14 cellular contexts compared by ENCODE assay signal in genomic region chr22:46754826-46755225, GRCh38. TPM values are rescaled to one million over a fixed set of nuclear protein-coding genes. Genes with fewer than 3 reads are reported as not detected.
A peak's percentile ranks its signal among the peaks of the same experiment; 100 is the strongest.
DNase-seq lines count a peak whose midpoint lies in the region; ATAC-seq, FAIRE-seq and TF ChIP-seq lines count a peak whose summit lies in the region.
"Had no signal": no experiment of that assay in that cellular context is flagged by ENCODE, and none has a peak within 500 bp of the region (broad histone marks: within the 10 kb centered on the region; RNA-seq: fewer than 3 reads in every experiment).

No MANE protein-coding gene starts in this region.

- ATAC-seq in body of pancreas (no peak), HepG2 (no peak), HG02840 (IDR thresholded peaks at IDR 0.05; ENCODE audit: low FRiP score, unreplicated experiment) (no peak)
- ATAC-seq in CD8-positive, alpha-beta T cell, result no peak

- peak overlapping the region; percentile 63; the same call in 1 of the 2 replicates for H3K9ac ChIP-seq in HepG2 (ENCODE audit: insufficient read depth, low read depth, low read length)

- H3K4me3 ChIP-seq in CD8-positive, alpha-beta memory T cell (ENCODE audit: low read length), result no peak overlapping the region
- H3K4me3 ChIP-seq in body of pancreas (no peak overlapping the region), HepG2 (replicated peaks in 1 of 3; ENCODE audit: insufficient read depth in 1 of 3, low read depth in 2 of 3, low read length in 3 of 3) (peak overlapping the region in 1 of 3 experiments; percentile 51; a peak in 1 of 6 replicates), spleen (peak overlapping the region in 1 of 8 donors; percentile 53)
- no peak overlapping the region for H3K4me3 ChIP-seq in CD8-positive, alpha-beta T cell (ENCODE audit: low read depth, low read length)

- H3K36me3 Mint-ChIP-seq in CD8-positive, alpha-beta memory T cell, result peaks cover 0 to 1% (median 0%) of the 10 kb centered on the region in 3 donors
- H3K36me3 Mint-ChIP-seq in CD8-positive, alpha-beta T cell, result no peaks in the 10 kb centered on the region

- in situ Hi-C loops in HepG2 (cut with HindIII; ENCODE audit: extremely low pct_ligation_motif_present, low pct_unique_long_range_greater_than_20kb), result no loop called here

- H3K27ac Mint-ChIP-seq in CD8-positive, alpha-beta memory T cell, result peak overlapping the region in 2 of 8 donors; percentile 34 to 54
- H3K27ac Mint-ChIP-seq in CD8-positive, alpha-beta T cell, result no peak overlapping the region

- TF ChIP-seq CTCF in body of pancreas (IDR thresholded peaks at IDR 0.05), result no peak
- TF ChIP-seq CTCF in HepG2 (CRISPR knock-in tag; IDR thresholded peaks at IDR 0.05), result no peak
- TF ChIP-seq CTCF in spleen (IDR thresholded peaks at IDR 0.05 in 8 of 11, conservative IDR thresholded peaks at IDR 0.05 in 3 of 11), result no peak
- TF ChIP-seq CTCF in CD8-positive, alpha-beta T cell (IDR thresholded peaks at IDR 0.05), result no peak

- no peaks in the 10 kb centered on the region for H3K27me3 Mint-ChIP-seq in CD8-positive, alpha-beta memory T cell
- H3K27me3 Mint-ChIP-seq in CD8-positive, alpha-beta T cell (ENCODE audit: low read depth), result no peaks in the 10 kb centered on the region
- H3K27me3 Mint-ChIP-seq: activated CD4-positive, alpha-beta T cell treated with anti-CD3 and anti-CD28 coated beads, Interleukin-2, amount 10 ng/mL, durations not matched to agents 24 days and 14 days had no signal

- no peak overlapping the region for H3K4me3 Mint-ChIP-seq in CD8-positive, alpha-beta memory T cell
- no peak overlapping the region for H3K4me3 Mint-ChIP-seq in CD8-positive, alpha-beta T cell
- H3K4me3 Mint-ChIP-seq: activated CD4-positive, alpha-beta T cell treated with anti-CD3 and anti-CD28 coated beads, Interleukin-2, amount 10 ng/mL, durations not matched to agents 24 days and 14 days; activated T-cell treated with anti-CD3 and anti-CD28 coated beads, Interleukin-2, amount 50 U/mL, for 4 hours; T-helper 2 cell treated with Interferon-gamma antibody and Interleukin-4, amounts not matched to agents 5 μg/mL and 100 μg/mL, for 36 hours had no signal

- peaks cover 4% of the 10 kb centered on the region for H3K9me3 ChIP-seq in CD8-positive, alpha-beta memory T cell (ENCODE audit: low read length)
- no peaks in the 10 kb centered on the region for H3K9me3 ChIP-seq in body of pancreas
- H3K9me3 ChIP-seq in HepG2 (ENCODE audit: low read length), result peaks cover 8% of the 10 kb centered on the region
- peaks cover 0 to 15% (median 13%) of the 10 kb centered on the region in 8 donors for H3K9me3 ChIP-seq in spleen
- H3K9me3 ChIP-seq in CD8-positive, alpha-beta T cell (ENCODE audit: low read length), result no peaks in the 10 kb centered on the region

- FAIRE-seq in HepG2 (lab: Jason Lieb, UNC), result no peak

- H3K4me1 ChIP-seq in CD8-positive, alpha-beta memory T cell (ENCODE audit: insufficient read depth, low read length), result peaks cover 13% of the 10 kb centered on the region
- H3K4me1 ChIP-seq in body of pancreas (peaks cover 39% of the 10 kb centered on the region), HepG2 (ENCODE audit: insufficient read depth, low read length) (peaks cover 58% of the 10 kb centered on the region), spleen (peaks cover 25 to 80% (median 59%) of the 10 kb centered on the region in 6 donors)
- H3K4me1 ChIP-seq in CD8-positive, alpha-beta T cell (ENCODE audit: insufficient read depth, low read length), result peaks cover 10% of the 10 kb centered on the region

- peak overlapping the region; percentile 41 for H3K27ac ChIP-seq in CD8-positive, alpha-beta memory T cell (ENCODE audit: low read depth, low read length)
- H3K27ac ChIP-seq in body of pancreas (peak overlapping the region; percentile 63 to 94 (median 76)), HepG2 (ENCODE audit: extremely low read length, insufficient read depth, low read length) (peak overlapping the region; percentile 78), spleen (peak overlapping the region in 7 of 8 donors; percentile 84 to 95 (median 92))
- no peak overlapping the region for H3K27ac ChIP-seq in CD8-positive, alpha-beta T cell (ENCODE audit: low read depth, low read length)

- H3K36me3 ChIP-seq in CD8-positive, alpha-beta memory T cell (ENCODE audit: insufficient read depth, low read length), result no peaks in the 10 kb centered on the region
- no peaks in the 10 kb centered on the region for H3K36me3 ChIP-seq in body of pancreas (replicated peaks in 1 of 2; ENCODE audit: insufficient read depth in 1 of 2, low read depth in 2 of 2)
- no peaks in the 10 kb centered on the region for H3K36me3 ChIP-seq in HepG2 (replicated peaks in 1 of 2; ENCODE audit: control insufficient read depth in 1 of 2, insufficient read depth in 2 of 2, low read length in 2 of 2)
- H3K36me3 ChIP-seq in spleen, result no peaks in the 10 kb centered on the region
- no peaks in the 10 kb centered on the region for H3K36me3 ChIP-seq in CD8-positive, alpha-beta T cell (ENCODE audit: insufficient read depth, low read length)

- intact Hi-C loops in body of pancreas (cut with DNase I) (no loop called here), HepG2 (cut with micrococcal nuclease; ENCODE audit: unreplicated experiment) (loop anchor here (2.0 kb wide), 1 partner anchor 16 kb away; the partner anchor contains the start of gene CERK), spleen (cut with DNase I; ENCODE audit: low total_unique reads) (no loop called here)
- intact Hi-C loops in CD8-positive, alpha-beta T cell (cut with DNase I, micrococcal nuclease), result no loop called here

- no peak for TF ChIP-seq RAD21 in HepG2 (CRISPR knock-in tag; IDR thresholded peaks at IDR 0.05)

- no peaks in the 10 kb centered on the region for H4K20me1 ChIP-seq in HepG2 (ENCODE audit: insufficient read depth, low read length)

- H3K9me3 Mint-ChIP-seq in CD8-positive, alpha-beta memory T cell, result peaks cover 0 to 4% (median 0%) of the 10 kb centered on the region in 5 donors
- peaks cover 5% of the 10 kb centered on the region for H3K9me3 Mint-ChIP-seq in CD8-positive, alpha-beta T cell

- H3K4me2 ChIP-seq in HepG2 (ENCODE audit: low read depth, low read length), result peak overlapping the region; percentile 79

- H3K79me2 ChIP-seq in HepG2 (ENCODE audit: insufficient read depth, low read length), result no peaks in the 10 kb centered on the region

- BruUV-seq in HepG2 (replicated peaks; lab: Mats Ljungman, UMichigan), result no TSS peak

- 72 to 86% methylated on average over 6 of the region's 6 CpGs for WGBS in body of pancreas, 2 donors
- WGBS in HepG2 (ENCODE audit: low lambda C conversion rate), result 74% methylated on average over 6 of the region's 6 CpGs
- 73 to 83% (median 77%) methylated on average over 6 of the region's 6 CpGs for WGBS in spleen, 5 donors

- CTCF ChIA-PET in CD8-positive, alpha-beta memory T cell (lab: Charles Lee), result interaction anchor here (1.0 to 11.8 kb wide), 2 partner anchors 10 to 48 kb away, joined by 3 to 133 read pairs; no protein-coding TSS in a partner anchor
- CTCF ChIA-PET in HepG2 (lab: Yijun Ruan, JAX; ENCODE audit: low intra/inter-chr PET ratio, low total read pairs), result no interaction called here
- CTCF ChIA-PET in CD8-positive, alpha-beta T cell (lab: Charles Lee), result interaction anchor here (9.6 kb wide), 1 partner anchor 50 kb away, joined by 188 read pairs; no protein-coding TSS in a partner anchor

- no peak for DNase-seq in CD8-positive, alpha-beta memory T cell
- DNase-seq in body of pancreas (no peak), HepG2 (ENCODE audit: low spot score) (no peak), spleen (no peak), RKO (ENCODE audit: low spot score) (no peak), iPS-NIHi7 (ENCODE audit: extremely low spot score) (no peak)
- DNase-seq in CD8-positive, alpha-beta T cell, result no peak
- DNase-seq: effector CD4-positive, alpha-beta T cell; NCI-H1092; NCI-H446 had no signal

- TF ChIP-seq POLR2A in body of pancreas (IDR thresholded peaks at IDR 0.05) (no peak), HepG2 (IDR thresholded peaks at IDR 0.05; ENCODE audit: insufficient read depth in 1 of 2, low read depth in 2 of 2, low read length in 2 of 2) (no peak), spleen (IDR thresholded peaks at IDR 0.05) (no peak)

- no peaks in the 10 kb centered on the region for H3K27me3 ChIP-seq in CD8-positive, alpha-beta memory T cell (ENCODE audit: insufficient read depth, low read length, poor library complexity, severe bottlenecking)
- no peaks in the 10 kb centered on the region for H3K27me3 ChIP-seq in body of pancreas
- H3K27me3 ChIP-seq in HepG2 (ENCODE audit: control insufficient read depth in 1 of 2, insufficient read depth in 2 of 2, low read length in 2 of 2), result no peaks in the 10 kb centered on the region
- no peaks in the 10 kb centered on the region for H3K27me3 ChIP-seq in spleen (replicated peaks in 1 of 7)
- H3K27me3 ChIP-seq in CD8-positive, alpha-beta T cell (ENCODE audit: insufficient read depth, low read length), result no peaks in the 10 kb centered on the region

- TF ChIP-seq EP300 in HepG2 (IDR thresholded peaks at IDR 0.05; ENCODE audit: low read depth in 2 of 2, low read length in 2 of 2) (no peak), HepG2 (CRISPR knock-in tag; IDR thresholded peaks at IDR 0.05; ENCODE audit: borderline replicate concordance) (no peak)

- POLR2A ChIA-PET in CD8-positive, alpha-beta memory T cell (lab: Charles Lee), result no interaction called here
- POLR2A ChIA-PET in HepG2 (lab: Yijun Ruan, JAX), result interaction anchor here (1.2 to 3.1 kb wide), 11 partner anchors 8 to 191 kb away, joined by 3 to 42 read pairs (median 8); partner anchors contain the start of gene TBC1D22A
- POLR2A ChIA-PET in CD8-positive, alpha-beta T cell (lab: Charles Lee), result no interaction called here

- no peak overlapping the region for H2AFZ ChIP-seq in HepG2 (ENCODE audit: low read length)

- H3K4me1 Mint-ChIP-seq in CD8-positive, alpha-beta memory T cell, result peaks cover 21 to 28% (median 26%) of the 10 kb centered on the region in 3 donors
- peaks cover 27% of the 10 kb centered on the region for H3K4me1 Mint-ChIP-seq in CD8-positive, alpha-beta T cell (ENCODE audit: low read depth)

RNA-seq across cellular contexts. Expression of gene TBC1D22A, which starts 7.6 kb away (rescaled TPM):
- total RNA-seq in CD8-positive, alpha-beta memory T cell, result 10 to 100 TPM; 34.0 to 34.8 TPM
- 26.6 TPM for polyA plus RNA-seq in CD8-positive, alpha-beta memory T cell
- total RNA-seq in body of pancreas (10 to 100 TPM; 21.5 to 23.1 TPM), HepG2 (2016; rRNA removed; fragmentation: Illumina TruSeq; extraction: Trizol) (17.3 and 17.6 TPM in 2 replicates), spleen (10 to 100 TPM; 40.1 to 66.9 (median 54.8) TPM)
- 13.6 and 13.8 TPM in 2 replicates for total RNA-seq in HepG2 (2016; cell fraction: cytosol; rRNA removed; fragmentation: Illumina TruSeq; extraction: Trizol; ENCODE audit: low read depth)
- 14.5 and 18.0 TPM in 2 replicates for total RNA-seq in HepG2 (2016; cell fraction: insoluble cytoplasmic fraction; rRNA removed; fragmentation: Illumina TruSeq; extraction: Trizol)
- 15.2 and 19.7 TPM in 2 replicates for total RNA-seq in HepG2 (2016; cell fraction: membrane; rRNA removed; fragmentation: Illumina TruSeq; extraction: Trizol)
- total RNA-seq in HepG2 (2016; cell fraction: nucleus; rRNA removed; fragmentation: Illumina TruSeq; extraction: Trizol), result 11.0 and 13.2 TPM in 2 replicates
- polyA plus RNA-seq in HepG2 (2011; rRNA removed) (17.5 and 18.0 TPM in 2 replicates), spleen (10 to 100 TPM; 17.2 to 34.0 (median 25.9) TPM)
- 16.4 and 18.2 TPM in 2 replicates for polyA plus RNA-seq in HepG2 (2011; cell fraction: cytosol; rRNA removed)
- polyA plus RNA-seq in HepG2 (2011; cell fraction: nucleus; rRNA removed), result 14.2 and 18.7 TPM in 2 replicates
- polyA plus RNA-seq in HepG2 (2012), result 12.4 and 15.2 TPM in 2 replicates
- polyA plus RNA-seq in HepG2 (2016; cell fraction: cytosol; fragmentation: Illumina TruSeq; extraction: Trizol; ENCODE audit: low read depth), result 7.7 and 9.5 TPM in 2 replicates
- polyA plus RNA-seq in HepG2 (2016; cell fraction: insoluble cytoplasmic fraction; fragmentation: Illumina TruSeq; extraction: Trizol; ENCODE audit: low read depth), result 17.3 and 21.6 TPM in 2 replicates
- 14.3 and 16.8 TPM in 2 replicates for polyA plus RNA-seq in HepG2 (2016; cell fraction: membrane; fragmentation: Illumina TruSeq; extraction: Trizol; ENCODE audit: low read depth)
- polyA plus RNA-seq in HepG2 (2016; cell fraction: nucleus; fragmentation: Illumina TruSeq; extraction: Trizol; ENCODE audit: insufficient read depth, low read depth), result 13.4 and 13.5 TPM in 2 replicates
- 14.2 and 23.5 TPM in 2 replicates for polyA minus RNA-seq in HepG2 (2011; rRNA and poly(A)+ RNA removed; ENCODE audit: low replicate concordance)
- 11.9 and 12.0 TPM in 2 replicates for polyA minus RNA-seq in HepG2 (2011; cell fraction: cytosol; rRNA and poly(A)+ RNA removed)
- polyA minus RNA-seq in HepG2 (2011; cell fraction: nucleus; rRNA and poly(A)+ RNA removed), result 21.5 and 22.0 TPM in 2 replicates
- total RNA-seq in CD8-positive, alpha-beta T cell, result 10 to 100 TPM; 21.8 to 27.4 TPM

RNA-seq across cellular contexts. Expression of gene CERK, which starts 16.8 kb away (rescaled TPM):
- total RNA-seq in CD8-positive, alpha-beta memory T cell, result 10 to 100 TPM; 64.3 to 64.5 TPM
- polyA plus RNA-seq in CD8-positive, alpha-beta memory T cell, result 108 TPM
- 10 to 100 TPM; 33.6 to 46.4 TPM for total RNA-seq in body of pancreas
- total RNA-seq in HepG2 (2016; rRNA removed; fragmentation: Illumina TruSeq; extraction: Trizol), result 40.3 and 41.8 TPM in 2 replicates
- total RNA-seq in HepG2 (2016; cell fraction: cytosol; rRNA removed; fragmentation: Illumina TruSeq; extraction: Trizol; ENCODE audit: low read depth), result 33.8 and 34.8 TPM in 2 replicates
- total RNA-seq in HepG2 (2016; cell fraction: insoluble cytoplasmic fraction; rRNA removed; fragmentation: Illumina TruSeq; extraction: Trizol), result 36.2 and 38.6 TPM in 2 replicates
- total RNA-seq in HepG2 (2016; cell fraction: membrane; rRNA removed; fragmentation: Illumina TruSeq; extraction: Trizol), result 63.0 and 65.4 TPM in 2 replicates
- total RNA-seq in HepG2 (2016; cell fraction: nucleus; rRNA removed; fragmentation: Illumina TruSeq; extraction: Trizol), result 26.0 and 34.7 TPM in 2 replicates
- polyA plus RNA-seq in HepG2 (2011; rRNA removed), result 41.9 and 49.5 TPM in 2 replicates
- 38.6 and 42.2 TPM in 2 replicates for polyA plus RNA-seq in HepG2 (2011; cell fraction: cytosol; rRNA removed)
- 42.7 and 45.1 TPM in 2 replicates for polyA plus RNA-seq in HepG2 (2011; cell fraction: nucleus; rRNA removed)
- polyA plus RNA-seq in HepG2 (2012), result 38.6 and 44.4 TPM in 2 replicates
- polyA plus RNA-seq in HepG2 (2016; cell fraction: cytosol; fragmentation: Illumina TruSeq; extraction: Trizol; ENCODE audit: low read depth), result 31.4 and 34.6 TPM in 2 replicates
- 32.4 and 37.2 TPM in 2 replicates for polyA plus RNA-seq in HepG2 (2016; cell fraction: insoluble cytoplasmic fraction; fragmentation: Illumina TruSeq; extraction: Trizol; ENCODE audit: low read depth)
- polyA plus RNA-seq in HepG2 (2016; cell fraction: membrane; fragmentation: Illumina TruSeq; extraction: Trizol; ENCODE audit: low read depth), result 47.9 and 48.5 TPM in 2 replicates
- polyA plus RNA-seq in HepG2 (2016; cell fraction: nucleus; fragmentation: Illumina TruSeq; extraction: Trizol; ENCODE audit: insufficient read depth, low read depth), result 42.2 and 46.3 TPM in 2 replicates
- polyA minus RNA-seq in HepG2 (2011; rRNA and poly(A)+ RNA removed; ENCODE audit: low replicate concordance), result 29.1 and 59.9 TPM in 2 replicates
- 26.6 and 33.8 TPM in 2 replicates for polyA minus RNA-seq in HepG2 (2011; cell fraction: cytosol; rRNA and poly(A)+ RNA removed)
- polyA minus RNA-seq in HepG2 (2011; cell fraction: nucleus; rRNA and poly(A)+ RNA removed), result 39.4 and 41.5 TPM in 2 replicates
- 10 to 100 TPM; 31.3 to 47.1 (median 40.6) TPM for total RNA-seq in spleen
- 10 to 100 TPM; 13.7 to 17.1 (median 14.5) TPM for polyA plus RNA-seq in spleen
- total RNA-seq in CD8-positive, alpha-beta T cell, result 10 to 100 TPM; 93.5 to 95.0 TPM
